ENCODE assay signal across 6 cellular contexts in the genomic region with DNA sequence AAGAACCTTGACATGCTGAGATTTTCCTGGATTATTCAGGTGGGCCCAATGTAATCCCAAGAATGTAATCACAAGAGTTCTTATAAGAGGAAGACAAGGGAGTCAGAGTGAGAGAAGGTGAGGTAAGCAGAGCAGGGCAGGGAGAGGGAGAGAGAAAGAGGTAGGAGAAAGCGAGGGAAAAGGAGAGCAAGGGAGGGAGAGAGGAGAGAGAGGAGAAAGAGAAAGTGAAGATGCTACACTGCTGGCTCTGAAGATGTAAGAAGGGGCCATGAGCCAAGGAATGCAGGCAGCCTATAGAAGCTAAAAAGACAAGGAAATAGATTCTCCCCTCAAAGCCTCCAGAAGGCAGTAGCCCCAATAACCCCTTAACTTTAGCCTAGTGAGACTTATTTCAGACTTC.
"Had no signal": no experiment of that assay in that cellular context is flagged by ENCODE, and none has a peak within 500 bp of the region (broad histone marks: within the 10 kb centered on the region; RNA-seq: fewer than 3 reads in every experiment).

No MANE protein-coding gene starts in this region.

- H3K9me3 Mint-ChIP-seq: GM23338 had no signal

- DNase-seq: H7, IMR-90, KG1 had no signal

- H3K4me2 ChIP-seq: GM23338 had no signal

- H3K4me1 ChIP-seq: HAP-1 had no signal

- H3K4me1 Mint-ChIP-seq: GM23338 had no signal

- H3K36me3 ChIP-seq: HAP-1 had no signal

- H3K4me3 Mint-ChIP-seq: GM23338 had no signal

- H2AFZ ChIP-seq: GM23338 had no signal

- H3K27ac Mint-ChIP-seq: GM23338 had no signal

- H3K9me3 ChIP-seq: HAP-1 had no signal

- H3K4me3 ChIP-seq: GM23338, HAP-1, K562 had no signal
